In the genomic region with DNA sequence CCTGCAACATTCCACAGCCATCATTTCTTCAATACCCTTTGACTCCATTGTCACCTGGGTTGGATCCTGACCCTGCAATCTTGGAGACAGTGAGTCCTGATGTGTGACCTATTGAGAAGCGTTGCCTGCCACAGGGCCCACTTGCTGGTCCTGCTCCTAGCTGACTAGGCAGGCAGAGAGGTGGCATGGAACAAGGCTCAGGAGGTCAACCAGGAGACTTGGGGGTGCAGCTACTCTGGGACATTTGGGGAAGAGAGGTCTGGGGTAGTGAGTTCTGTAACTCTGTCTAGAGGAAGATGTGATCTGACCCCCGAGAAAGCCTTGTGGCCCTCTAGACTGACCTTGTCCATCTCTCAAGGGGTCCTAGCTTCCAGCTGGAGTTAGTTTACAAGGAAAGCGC, we compare ENCODE assay signal across 10 cellular contexts. TPM values are rescaled to one million over a fixed set of nuclear protein-coding genes. Genes with fewer than 3 reads are reported as not detected.
DNase-seq lines count a peak whose midpoint lies in the region; ATAC-seq, FAIRE-seq and TF ChIP-seq lines count a peak whose summit lies in the region.
"Had no signal": no experiment of that assay in that cellular context is flagged by ENCODE, and none has a peak within 500 bp of the region (broad histone marks: within the 10 kb centered on the region; RNA-seq: fewer than 3 reads in every experiment).

No MANE protein-coding gene starts in this region.

- H3K36me3 ChIP-seq in OCI-LY1 (ENCODE audit: insufficient read depth, low read length) (no peaks in the 10 kb centered on the region), small intestine (ENCODE audit: control insufficient read depth in 2 of 2, insufficient read depth in 2 of 2, low read length in 2 of 2) (no peaks in the 10 kb centered on the region)

- peaks cover 19% of the 10 kb centered on the region for H3K36me3 Mint-ChIP-seq in activated CD4-positive, alpha-beta T cell treated with anti-CD3 and anti-CD28 coated beads, Interleukin-2, amount 10 ng/mL, durations not matched to agents 24 days and 14 days (ENCODE audit: low read depth)
- H3K36me3 Mint-ChIP-seq in endothelial cell (ENCODE audit: low read depth, unreplicated experiment) = peaks cover 5% of the 10 kb centered on the region

- H3K4me2 ChIP-seq in OCI-LY1 (ENCODE audit: low read length) = peak overlapping the region; percentile 78

- peak overlapping the region; percentile 88 for H3K27ac Mint-ChIP-seq in activated CD4-positive, alpha-beta T cell treated with anti-CD3 and anti-CD28 coated beads, Interleukin-2, amount 10 ng/mL, durations not matched to agents 24 days and 14 days
- H3K27ac Mint-ChIP-seq in endothelial cell (ENCODE audit: unreplicated experiment) = no peak overlapping the region

- no peaks in the 10 kb centered on the region for H3F3A ChIP-seq in OCI-LY1 (ENCODE audit: insufficient read depth, low read length)

- peak overlapping the region; percentile 28; the same call in 1 of the 2 replicates for H3K9ac ChIP-seq in OCI-LY1 (ENCODE audit: low read length)

- no peak for ATAC-seq in HG03442 (IDR thresholded peaks at IDR 0.05; ENCODE audit: unreplicated experiment)
- ATAC-seq in GM21381 (IDR thresholded peaks at IDR 0.05; ENCODE audit: unreplicated experiment) = no peak
- ATAC-seq: sciatic nerve had no signal

- peaks cover 18% of the 10 kb centered on the region; the same call in 1 of the 2 replicates for H3K79me2 ChIP-seq in OCI-LY1 (ENCODE audit: insufficient read depth, low read length)

- FAIRE-seq in small intestine (lab: Jason Lieb, UNC) = no peak

- H3K27me3 Mint-ChIP-seq in activated CD4-positive, alpha-beta T cell treated with anti-CD3 and anti-CD28 coated beads, Interleukin-2, amount 10 ng/mL, durations not matched to agents 24 days and 14 days = no peaks in the 10 kb centered on the region
- peaks cover 14% of the 10 kb centered on the region for H3K27me3 Mint-ChIP-seq in endothelial cell (ENCODE audit: unreplicated experiment)

- peak overlapping the region; percentile 85 for H3K4me3 ChIP-seq in OCI-LY1 (ENCODE audit: low read depth, low read length, poor library complexity, severe bottlenecking)
- H3K4me3 ChIP-seq in small intestine (ENCODE audit: low read depth in 1 of 2, low read length in 2 of 2) = no peak overlapping the region

- H3K27me3 ChIP-seq in OCI-LY1 (ENCODE audit: insufficient read depth, low read length) = no peaks in the 10 kb centered on the region
- H3K27me3 ChIP-seq in small intestine (ENCODE audit: control insufficient read depth in 2 of 2, insufficient read depth in 2 of 2, low read length in 2 of 2) = no peaks in the 10 kb centered on the region

- H4K20me1 ChIP-seq in OCI-LY1 (ENCODE audit: insufficient read depth, low read length) = no peaks in the 10 kb centered on the region

- no peaks in the 10 kb centered on the region for H3K9me3 ChIP-seq in OCI-LY1 (ENCODE audit: low read length)
- H3K9me3 ChIP-seq in small intestine (ENCODE audit: control insufficient read depth, low read depth) = no peaks in the 10 kb centered on the region

- peaks cover 41% of the 10 kb centered on the region for H3K4me1 Mint-ChIP-seq in activated CD4-positive, alpha-beta T cell treated with anti-CD3 and anti-CD28 coated beads, Interleukin-2, amount 10 ng/mL, durations not matched to agents 24 days and 14 days
- H3K4me1 Mint-ChIP-seq in endothelial cell (ENCODE audit: unreplicated experiment) = peaks cover 17% of the 10 kb centered on the region

- peak overlapping the region; percentile 93 for H3K4me3 Mint-ChIP-seq in activated CD4-positive, alpha-beta T cell treated with anti-CD3 and anti-CD28 coated beads, Interleukin-2, amount 10 ng/mL, durations not matched to agents 24 days and 14 days
- peak overlapping the region; percentile 89 for H3K4me3 Mint-ChIP-seq in endothelial cell (ENCODE audit: unreplicated experiment)

- WGBS in small intestine, 3 donors = 77 to 88% (median 83%) methylated on average over 3 of the region's 3 CpGs

- DNase-seq in activated CD4-positive, alpha-beta T cell treated with anti-CD3 and anti-CD28 coated beads, Interleukin-2, amount 10 ng/mL, durations not matched to agents 24 days and 14 days = peak; percentile 72
- no peak for DNase-seq in activated CD4-positive, alpha-beta T cell treated with anti-CD3 and anti-CD28 coated beads, Interleukin-2, amount 50 U/mL, for 4 hours
- DNase-seq in endothelial cell (ENCODE audit: low spot score) = no peak
- no peak for DNase-seq in small intestine
- DNase-seq in cerebellar cortex (ENCODE audit: low spot score) = no peak
- DNase-seq: activated CD8-positive, alpha-beta memory T cell treated with anti-CD3 and anti-CD28 coated beads, Interleukin-2, amount 50 U/mL, for 48 hours had no signal

- H3K9me2 ChIP-seq in OCI-LY1 (ENCODE audit: low read depth, low read length) = no peaks in the 10 kb centered on the region

- H2AFZ ChIP-seq in OCI-LY1 (ENCODE audit: low read length) = no peak overlapping the region

- H3K9me3 Mint-ChIP-seq in activated CD4-positive, alpha-beta T cell treated with anti-CD3 and anti-CD28 coated beads, Interleukin-2, amount 10 ng/mL, durations not matched to agents 24 days and 14 days = no peaks in the 10 kb centered on the region
- H3K9me3 Mint-ChIP-seq in endothelial cell (ENCODE audit: unreplicated experiment) = no peaks in the 10 kb centered on the region

- H3K27ac ChIP-seq in OCI-LY1 (ENCODE audit: low read depth, low read length, poor library complexity, severe bottlenecking) (peak overlapping the region; percentile 76), small intestine (ENCODE audit: low read depth in 1 of 2, low read length in 1 of 2) (peak overlapping the region; percentile 24 to 73)

- H3K4me1 ChIP-seq in OCI-LY1 (ENCODE audit: insufficient read depth, low read length, severe bottlenecking) (peaks cover 43% of the 10 kb centered on the region), small intestine (ENCODE audit: control insufficient read depth in 2 of 2, insufficient read depth in 1 of 2, low read depth in 1 of 2, low read length in 1 of 2) (peaks cover 5 to 9% of the 10 kb centered on the region in 2 donors)

- intact Hi-C loops in activated CD4-positive, alpha-beta T cell treated with anti-CD3 and anti-CD28 coated beads, Interleukin-2, amount 10 ng/mL, durations not matched to agents 24 days and 14 days (cut with micrococcal nuclease) = no loop called here

- TF ChIP-seq CTCF in OCI-LY1 (IDR thresholded peaks at IDR 0.05; ENCODE audit: low read length) (no peak), endothelial cell (IDR thresholded peaks at IDR 0.05; ENCODE audit: unreplicated experiment) (no peak)

RNA-seq across cellular contexts. Expression of a gene that starts 1.8 kb away (rescaled TPM):
- total RNA-seq in activated CD4-positive, alpha-beta T cell treated with anti-CD3 and anti-CD28 coated beads, Interleukin-2, amount 10 ng/mL, durations not matched to agents 24 days and 14 days = 130 and 133 TPM in 2 replicates
- total RNA-seq in endothelial cell (ENCODE audit: unreplicated experiment) = 70.9 TPM
- 10 to 100 TPM; 18.9 to 43.5 (median 31.8) TPM for polyA plus RNA-seq in small intestine

RNA-seq across cellular contexts. Expression of a gene that starts 46.1 kb away (rescaled TPM):
- total RNA-seq in activated CD4-positive, alpha-beta T cell treated with anti-CD3 and anti-CD28 coated beads, Interleukin-2, amount 10 ng/mL, durations not matched to agents 24 days and 14 days = 2,368 and 2,448 TPM in 2 replicates
- 1,721 TPM for total RNA-seq in endothelial cell (ENCODE audit: unreplicated experiment)
- polyA plus RNA-seq in small intestine = 1,000 to 10,000 TPM; 2,604 to 4,480 (median 3,018) TPM
